In the genomic region with DNA sequence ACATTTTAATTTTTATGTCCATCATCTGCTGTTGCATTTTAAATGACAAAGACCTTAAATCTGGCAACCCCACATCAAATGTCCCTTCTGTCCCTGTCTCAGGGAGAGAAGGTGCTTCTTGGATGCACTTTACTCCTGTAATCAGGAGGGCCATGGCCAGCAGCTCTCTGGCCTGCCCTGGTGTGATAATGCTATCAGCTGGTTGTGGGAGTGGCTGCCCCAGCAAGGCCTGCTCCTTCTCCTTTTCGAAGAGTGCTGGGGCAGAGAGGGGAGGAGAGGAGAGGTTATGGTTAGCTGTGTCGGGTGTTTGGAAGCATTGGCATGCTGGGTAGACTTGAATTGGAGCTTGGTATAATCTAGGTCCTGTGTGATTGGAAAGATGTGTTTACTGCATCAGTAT, we compare ENCODE assay signal across 15 cellular contexts. TPM values are rescaled to one million over a fixed set of nuclear protein-coding genes. Genes with fewer than 3 reads are reported as not detected.
DNase-seq lines count a peak whose midpoint lies in the region; ATAC-seq and TF ChIP-seq lines count a peak whose summit lies in the region.
"Had no signal": no experiment of that assay in that cellular context is flagged by ENCODE, and none has a peak within 500 bp of the region (broad histone marks: within the 10 kb centered on the region; RNA-seq: fewer than 3 reads in every experiment).

No MANE protein-coding gene starts in this region.

- H3K9me3 Mint-ChIP-seq in mesothelial cell of epicardium, result peaks cover 5% of the 10 kb centered on the region
- H3K9me3 Mint-ChIP-seq: activated T-helper 2 cell treated with anti-CD3 and anti-CD28 coated beads, Interferon-gamma antibody, Interleukin-2, Interleukin-4, amounts not matched to agents 10 μg/mL and 5 μg/mL and 100 μg/mL, durations not matched to agents 14 hours and 24 hours and 36 hours had no signal

- H3K27me3 Mint-ChIP-seq in mesothelial cell of epicardium (ENCODE audit: low read depth), result no peaks in the 10 kb centered on the region

- peaks cover 44% of the 10 kb centered on the region for H3K4me1 Mint-ChIP-seq in mesothelial cell of epicardium

- TF ChIP-seq CTCF in body of pancreas (IDR thresholded peaks at IDR 0.05), result no peak
- no peak for TF ChIP-seq CTCF in mesothelial cell of epicardium (IDR thresholded peaks at IDR 0.05; ENCODE audit: unreplicated experiment)

- no peak overlapping the region for H3K4me3 Mint-ChIP-seq in mesothelial cell of epicardium
- H3K4me3 Mint-ChIP-seq: nephron progenitor cell had no signal

- H3K4me3 ChIP-seq in body of pancreas, result no peak overlapping the region
- H3K4me3 ChIP-seq: breast epithelium had no signal

- peaks cover 11% of the 10 kb centered on the region for H3K36me3 Mint-ChIP-seq in mesothelial cell of epicardium

- intact Hi-C loops in Right ventricle myocardium inferior (cut with DNase I), result loop anchor here (5.0 kb wide), 1 partner anchor 87 kb away; no protein-coding TSS in a partner anchor
- intact Hi-C loops in cardiac septum (cut with DNase I), result no loop called here
- intact Hi-C loops in body of pancreas (cut with DNase I), result no loop called here

- H3K27ac Mint-ChIP-seq in mesothelial cell of epicardium, result peak overlapping the region; percentile 3
- H3K27ac Mint-ChIP-seq: activated T-helper 2 cell treated with anti-CD3 and anti-CD28 coated beads, Interferon-gamma antibody, Interleukin-2, Interleukin-4, amounts not matched to agents 10 μg/mL and 5 μg/mL and 100 μg/mL, durations not matched to agents 14 hours and 24 hours and 36 hours had no signal

- TF ChIP-seq POLR2A in body of pancreas (IDR thresholded peaks at IDR 0.05), result no peak

- H3K27ac ChIP-seq in body of pancreas (no peak overlapping the region), caudate nucleus (ENCODE audit: low read depth, low read length) (no peak overlapping the region)
- H3K27ac ChIP-seq: breast epithelium had no signal

- H3K9me3 ChIP-seq in body of pancreas, result no peaks in the 10 kb centered on the region
- H3K9me3 ChIP-seq: breast epithelium had no signal

- peaks cover 60% of the 10 kb centered on the region for H3K4me1 ChIP-seq in body of pancreas

- H3K36me3 ChIP-seq in body of pancreas (replicated peaks in 1 of 2; ENCODE audit: insufficient read depth in 1 of 2, low read depth in 2 of 2), result no peaks in the 10 kb centered on the region
- H3K36me3 ChIP-seq: breast epithelium had no signal

- 22 to 27% methylated on average over 2 of the region's 2 CpGs for WGBS in body of pancreas, 2 donors

- H3K27me3 ChIP-seq in body of pancreas, result no peaks in the 10 kb centered on the region
- H3K27me3 ChIP-seq: breast epithelium had no signal

- ATAC-seq in Right ventricle myocardium inferior, result peak; percentile 65
- no peak for ATAC-seq in body of pancreas
- no peak for ATAC-seq in HG03175 (IDR thresholded peaks at IDR 0.05; ENCODE audit: unreplicated experiment)

- DNase-seq in Right ventricle myocardium inferior (ENCODE audit: missing footprints), result peak; percentile 71
- no peak for DNase-seq in cardiac septum (ENCODE audit: low spot score)
- peak in 3 of 4 donors; percentile 38 to 67 (median 41) for DNase-seq in body of pancreas
- DNase-seq in mesothelial cell of epicardium (ENCODE audit: low spot score in 2 of 2, unreplicated experiment in 2 of 2), result no peak
- no peak for DNase-seq in caudate nucleus (lab: John Stamatoyannopoulos, UW)
- DNase-seq in occipital lobe (lab: John Stamatoyannopoulos, UW), result no peak
- no peak for DNase-seq in NCI-H187 (lab: John Stamatoyannopoulos, UW)
- DNase-seq: ACHN; activated CD4-positive, alpha-beta T cell treated with anti-CD3 and anti-CD28 coated beads, Interleukin-2, amount 50 U/mL, for 48 hours; NCI-H2029 treated with DMSO at 0.1 percent for 48 hours; NCI-H526 treated with DMSO at 0.1 percent for 48 hours; nephron progenitor cell had no signal

RNA-seq across cellular contexts. Expression of a gene that starts 12.8 kb away (rescaled TPM):
- total RNA-seq in Right ventricle myocardium inferior, result 43.3 TPM
- 40.2 TPM for total RNA-seq in cardiac septum
- 10 to 100 TPM; 25.2 to 39.9 TPM for total RNA-seq in body of pancreas
- total RNA-seq in mesothelial cell of epicardium, result 71.5 to 80.1 TPM (median 75.7 TPM) in 3 replicates
- 44.3 TPM for total RNA-seq in occipital lobe

Comparison
In these comparisons a context has a peak if more than half of its experiments do, and no peak if none do; other contexts are left out.
1. DNase-seq: peak in Right ventricle myocardium inferior (single experiment) and body of pancreas (3 of 4); none in cardiac septum (single experiment), mesothelial cell of epicardium (0 of 2), caudate nucleus (0 of 61), occipital lobe (single experiment) and NCI-H187 (0 of 2).